1 cellular context compared by ENCODE assay signal in the genomic region with DNA sequence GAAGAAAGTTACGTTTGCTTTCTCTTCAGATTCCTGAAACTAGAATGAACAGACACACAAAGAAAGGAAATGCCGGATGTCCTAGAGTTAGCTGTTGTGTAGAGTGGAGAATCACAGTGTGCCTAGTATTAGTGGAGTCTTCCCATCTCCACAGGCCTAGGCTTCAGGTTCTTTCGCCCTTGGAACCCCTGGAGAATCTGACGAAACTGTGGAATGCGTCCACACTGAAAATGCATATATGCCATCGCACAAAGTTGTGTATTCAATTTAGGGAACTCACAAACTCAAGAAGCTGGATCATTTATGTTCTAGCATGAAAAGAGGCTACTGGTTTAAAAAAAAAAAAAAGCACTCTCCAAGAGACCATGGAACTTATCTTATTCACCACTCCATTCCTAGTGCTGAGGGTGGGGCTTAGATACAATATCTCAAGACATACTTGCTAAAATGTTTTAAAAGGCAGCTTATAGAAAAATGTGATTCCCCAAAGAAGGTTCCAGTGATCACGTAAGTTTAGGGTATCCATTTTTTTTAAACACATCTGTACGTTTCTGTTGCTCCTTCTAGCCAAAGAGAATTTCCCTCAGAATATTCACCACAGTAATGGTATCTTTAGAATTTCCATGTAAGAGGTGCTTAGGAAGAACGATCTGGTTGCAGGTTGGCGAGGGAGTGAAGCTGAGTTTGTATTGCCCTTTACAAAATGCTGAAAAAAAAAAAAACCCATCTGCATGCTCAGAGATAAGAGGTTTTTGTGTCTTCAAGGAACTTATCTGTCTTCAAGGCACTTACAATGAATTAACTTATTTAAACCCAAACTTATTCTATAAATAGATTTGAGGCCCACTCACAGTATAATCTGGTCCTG.
A peak's percentile ranks its signal among the peaks of the same experiment; 100 is the strongest.
TF ChIP-seq lines count a peak whose summit lies in the region.

No MANE protein-coding gene starts in this region.

TF ChIP-seq in K562, 482 proteins besides CTCF, POLR2A, EP300 and RAD21 (continued from another document):
- TF ChIP-seq ZBTB7A (IDR thresholded peaks at IDR 0.05; ENCODE audit: borderline replicate concordance, control insufficient read depth, low read depth, low read length) (no peak), TCF3 (CRISPR knock-in tag; IDR thresholded peaks at IDR 0.05) (peak; percentile 34)
- TF ChIP-seq, protein P1, sequence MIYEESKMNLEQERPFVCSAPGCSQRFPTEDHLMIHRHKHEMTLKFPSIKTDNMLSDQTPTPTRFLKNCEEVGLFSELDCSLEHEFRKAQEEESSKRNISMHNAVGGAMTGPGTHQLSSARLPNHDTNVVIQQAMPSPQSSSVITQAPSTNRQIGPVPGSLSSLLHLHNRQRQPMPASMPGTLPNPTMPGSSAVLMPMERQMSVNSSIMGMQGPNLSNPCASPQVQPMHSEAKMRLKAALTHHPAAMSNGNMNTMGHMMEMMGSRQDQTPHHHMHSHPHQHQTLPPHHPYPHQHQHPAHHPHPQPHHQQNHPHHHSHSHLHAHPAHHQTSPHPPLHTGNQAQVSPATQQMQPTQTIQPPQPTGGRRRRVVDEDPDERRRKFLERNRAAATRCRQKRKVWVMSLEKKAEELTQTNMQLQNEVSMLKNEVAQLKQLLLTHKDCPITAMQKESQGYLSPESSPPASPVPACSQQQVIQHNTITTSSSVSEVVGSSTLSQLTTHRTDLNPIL (CRISPR knock-in tag; IDR thresholded peaks at IDR 0.05): no peak
TF ChIP-seq in K562: peak in this region for 41.
